ENCODE assay signal across 8 cellular contexts in the genomic region with DNA sequence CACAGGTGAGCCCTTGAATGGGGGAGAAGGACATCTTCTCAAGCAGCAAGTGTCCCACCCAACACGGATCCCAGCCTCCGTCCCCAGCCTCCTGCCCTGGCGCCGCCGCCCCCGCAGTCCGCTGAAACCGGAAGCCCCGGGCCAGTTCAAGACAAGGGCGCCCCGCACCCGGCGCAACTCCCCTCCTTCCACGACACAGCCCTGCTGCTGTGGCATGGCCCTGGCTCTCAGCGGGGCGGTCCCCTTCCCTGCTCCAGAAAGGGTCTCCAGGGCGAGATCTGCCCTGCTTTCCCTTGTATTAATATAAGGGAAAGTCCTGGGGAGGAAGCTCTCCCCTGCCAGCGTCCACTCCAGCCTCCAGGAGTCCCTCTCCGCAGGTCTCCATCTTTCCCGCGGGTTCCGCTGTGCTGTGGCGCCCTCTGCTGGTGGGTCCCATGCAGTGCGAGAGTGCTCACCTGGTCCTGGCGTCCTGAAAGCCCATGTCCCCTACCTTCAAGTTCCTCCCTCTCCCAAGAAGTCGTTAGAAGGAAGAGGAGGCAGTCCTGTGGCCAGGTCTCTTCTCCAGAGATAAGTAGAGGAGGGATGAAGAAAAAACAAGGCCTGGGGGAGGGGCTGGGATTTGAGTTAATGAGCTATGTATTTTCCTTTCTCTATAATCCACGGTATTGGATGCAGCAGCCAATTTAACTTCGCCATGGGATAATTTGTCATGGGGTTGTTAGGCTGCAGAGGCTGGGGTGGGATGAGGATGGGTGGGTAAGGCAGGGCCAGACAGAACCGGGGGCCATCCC.
DNase-seq lines count a peak whose midpoint lies in the region; TF ChIP-seq lines count a peak whose summit lies in the region.

No MANE protein-coding gene starts in this region.

- POLR2A ChIA-PET in HEK293T (lab: Yijun Ruan, JAX), result no interaction called here

- H3K4me2 ChIP-seq in OCI-LY3 (ENCODE audit: low read length), result peak overlapping the region; percentile 66

- peak overlapping the region; percentile 13; the same call in 1 of the 2 replicates for H3K9ac ChIP-seq in OCI-LY3 (ENCODE audit: low read length)

- no peaks in the 10 kb centered on the region for H3K79me2 ChIP-seq in OCI-LY3 (ENCODE audit: low read length)

- no peaks in the 10 kb centered on the region for H3K36me3 ChIP-seq in OCI-LY3 (replicated peaks; ENCODE audit: low read depth, low read length)

- H3K27me3 ChIP-seq in OCI-LY3 (ENCODE audit: low read depth, low read length), result no peaks in the 10 kb centered on the region; the same call in 1 of the 2 replicates

- no peaks in the 10 kb centered on the region for H3K4me1 ChIP-seq in OCI-LY3 (ENCODE audit: low read length)

- DNase-seq in CD1c-positive myeloid dendritic cell (ENCODE audit: extremely low spot score) (peak; percentile 47), HEK293T (ENCODE audit: extremely low spot score) (peak; percentile 73), activated gamma-delta T cell (lab: John Stamatoyannopoulos, UW) (peak; percentile 13), hepatic stellate cell (ENCODE audit: low spot score) (peak; percentile 44), MV-4-11 (lab: John Stamatoyannopoulos, UW) (no peak), GF-D8 (lab: John Stamatoyannopoulos, UW) (no peak)
- DNase-seq in stimulated activated CD4-positive, alpha-beta T cell treated with anti-CD3 and anti-CD28 coated beads, TNF-alpha, amount 100 ng/mL, for 24 hours (ENCODE audit: low read depth in 3 of 3), result peak in 2 of 3 experiments; percentile 11 to 54

- CTCF ChIA-PET in HEK293T (lab: Yijun Ruan, JAX), result interaction anchor here (0.6 to 1.8 kb wide), 10 partner anchors 16 to 705 kb away, joined by 3 to 6 read pairs (median 3); a partner anchor contains a TSS

- peak; percentile 100 for TF ChIP-seq CTCF in OCI-LY3 (IDR thresholded peaks at IDR 0.05; ENCODE audit: low read depth, low read length)

- peak overlapping the region; percentile 80 for H2AFZ ChIP-seq in OCI-LY3 (ENCODE audit: low read depth, low read length)

- no peaks in the 10 kb centered on the region for H3K9me3 ChIP-seq in OCI-LY3 (ENCODE audit: insufficient read depth, low read length)

- peak overlapping the region; percentile 65 for H3K4me3 ChIP-seq in OCI-LY3 (ENCODE audit: low read length)

- no peaks in the 10 kb centered on the region for H4K20me1 ChIP-seq in OCI-LY3 (ENCODE audit: insufficient read depth, low read length)

- H3K27ac ChIP-seq in OCI-LY3 (ENCODE audit: low read length), result no peak overlapping the region

TF ChIP-seq in HEK293T, 16 proteins besides CTCF, POLR2A, EP300 and RAD21:
- TF ChIP-seq L3MBTL2 (conservative IDR thresholded peaks at IDR 0.05) (0 out of 2 replicates have a peak, but pooled peaks have one; percentile 12), ARNT (IDR thresholded peaks at IDR 0.05) (no peak), FOXM1 (IDR thresholded peaks at IDR 0.05; ENCODE audit: borderline replicate concordance) (no peak), TARDBP (IDR thresholded peaks at IDR 0.05) (no peak), ELF4 (IDR thresholded peaks at IDR 0.05) (no peak)

Comparison
In these comparisons a context has a peak if more than half of its experiments do, and no peak if none do; other contexts are left out.
1. DNase-seq: peak in CD1c-positive myeloid dendritic cell (single experiment), HEK293T (single experiment), activated gamma-delta T cell (single experiment), hepatic stellate cell (single experiment) and stimulated activated CD4-positive, alpha-beta T cell treated with anti-CD3 and anti-CD28 coated beads, TNF-alpha, amount 100 ng/mL, for 24 hours (2 of 3); none in MV-4-11 (single experiment) and GF-D8 (single experiment).